ENCODE assay signal across 8 cellular contexts in genomic region chr5:65928341-65928752, GRCh38. TPM values are rescaled to one million over a fixed set of nuclear protein-coding genes. Genes with fewer than 3 reads are reported as not detected.
DNase-seq lines count a peak whose midpoint lies in the region; FAIRE-seq and TF ChIP-seq lines count a peak whose summit lies in the region.

No MANE protein-coding gene starts in this region.

- H3K27ac ChIP-seq in kidney (ENCODE audit: low read depth in 2 of 2, low read length in 2 of 2) (no peak overlapping the region), thyroid gland (peak overlapping the region in 2 of 3 donors; percentile 98 to 100)

- H3K4me1 Mint-ChIP-seq in activated CD4-positive, alpha-beta T cell treated with anti-CD3 and anti-CD28 coated beads, Interleukin-2, amount 10 ng/mL, durations not matched to agents 7 days and 5 days, result peaks cover 49% of the 10 kb centered on the region
- H3K4me1 Mint-ChIP-seq in activated naive CD8-positive, alpha-beta T cell (ENCODE audit: low read depth), result peaks cover 63% of the 10 kb centered on the region

- TF ChIP-seq CTCF in kidney (IDR thresholded peaks at IDR 0.05; ENCODE audit: borderline replicate concordance, extremely low read depth, insufficient read depth), result no peak
- no peak for TF ChIP-seq CTCF in thyroid gland (IDR thresholded peaks at IDR 0.05)

- POLR2A ChIA-PET in activated CD4-positive, alpha-beta T cell treated with anti-CD3 and anti-CD28 coated beads, Interleukin-2, amount 10 ng/mL, durations not matched to agents 7 days and 5 days (lab: Charles Lee), result no interaction called here

- H3K4me1 ChIP-seq in kidney (ENCODE audit: control insufficient read depth in 1 of 2, insufficient read depth in 1 of 2, low read depth in 1 of 2, low read length in 2 of 2) (peaks cover 4 to 10% of the 10 kb centered on the region in 2 donors), thyroid gland (peaks cover 5 to 18% of the 10 kb centered on the region in 2 donors)

- H3K36me3 Mint-ChIP-seq in activated CD4-positive, alpha-beta T cell treated with anti-CD3 and anti-CD28 coated beads, Interleukin-2, amount 10 ng/mL, durations not matched to agents 7 days and 5 days (ENCODE audit: low read depth), result peaks cover 34% of the 10 kb centered on the region
- H3K36me3 Mint-ChIP-seq in activated naive CD8-positive, alpha-beta T cell, result no peaks in the 10 kb centered on the region

- FAIRE-seq in kidney (lab: Jason Lieb, UNC), result peak; percentile 38

- CTCF ChIA-PET in activated CD4-positive, alpha-beta T cell treated with anti-CD3 and anti-CD28 coated beads, Interleukin-2, amount 10 ng/mL, durations not matched to agents 7 days and 5 days (lab: Charles Lee), result interaction anchor here (0.6 kb wide), 1 partner anchor 20 kb away, joined by 3 read pairs; no protein-coding TSS in a partner anchor

- H3K4me3 Mint-ChIP-seq in activated CD4-positive, alpha-beta T cell treated with anti-CD3 and anti-CD28 coated beads, Interleukin-2, amount 10 ng/mL, durations not matched to agents 7 days and 5 days, result peak overlapping the region; percentile 100
- H3K4me3 Mint-ChIP-seq in activated naive CD8-positive, alpha-beta T cell, result peak overlapping the region; percentile 100

- no peaks in the 10 kb centered on the region for H3K9me3 Mint-ChIP-seq in activated CD4-positive, alpha-beta T cell treated with anti-CD3 and anti-CD28 coated beads, Interleukin-2, amount 10 ng/mL, durations not matched to agents 7 days and 5 days
- no peaks in the 10 kb centered on the region for H3K9me3 Mint-ChIP-seq in activated naive CD8-positive, alpha-beta T cell (ENCODE audit: low read depth)

- intact Hi-C loops in kidney (cut with DNase I), result no loop called here
- intact Hi-C loops in thyroid gland (cut with DNase I), result loop anchor here (5.0 kb wide), 1 partner anchor 214 kb away; the partner anchor contains the start of gene SREK1

- H3K36me3 ChIP-seq in kidney (ENCODE audit: control insufficient read depth in 1 of 2, insufficient read depth in 2 of 2, low read length in 2 of 2), result no peaks in the 10 kb centered on the region
- no peaks in the 10 kb centered on the region for H3K36me3 ChIP-seq in thyroid gland

- 8 to 11% methylated on average over 5 of the region's 5 CpGs for WGBS in thyroid gland, 2 donors

- H3K4me3 ChIP-seq in kidney (ENCODE audit: low read length in 2 of 2), result peak overlapping the region; percentile 74 to 83
- peak overlapping the region in 2 of 3 donors; percentile 86 to 91 for H3K4me3 ChIP-seq in thyroid gland (replicated peaks in 1 of 3)

- H3K9me3 ChIP-seq in kidney (ENCODE audit: control insufficient read depth in 1 of 2, low read length in 2 of 2) (no peaks in the 10 kb centered on the region), thyroid gland (no peaks in the 10 kb centered on the region)

- H3K27me3 ChIP-seq in thyroid gland, result no peaks in the 10 kb centered on the region

- no peak for DNase-seq in activated CD4-positive, alpha-beta T cell treated with anti-CD3 and anti-CD28 coated beads, Interleukin-2, amount 10 ng/mL, durations not matched to agents 7 days and 5 days
- no peak for DNase-seq in activated CD4-positive, alpha-beta T cell treated with anti-CD3 and anti-CD28 coated beads, Interleukin-2, amount 50 U/mL, for 1 hour
- DNase-seq in kidney, result no peak
- DNase-seq in thyroid gland, result no peak
- no peak for DNase-seq in NCI-H2171 (lab: John Stamatoyannopoulos, UW)
- no peak for DNase-seq in NCI-H1930 (lab: John Stamatoyannopoulos, UW)
- no peak for DNase-seq in HuH-7 (ENCODE audit: low spot score)

- no peak for TF ChIP-seq POLR2A in thyroid gland (IDR thresholded peaks at IDR 0.05)

- peak overlapping the region; percentile 98 for H3K27ac Mint-ChIP-seq in activated CD4-positive, alpha-beta T cell treated with anti-CD3 and anti-CD28 coated beads, Interleukin-2, amount 10 ng/mL, durations not matched to agents 7 days and 5 days
- peak overlapping the region; percentile 93 for H3K27ac Mint-ChIP-seq in activated naive CD8-positive, alpha-beta T cell

- H3K9ac ChIP-seq in kidney (ENCODE audit: low read length in 2 of 2), result peak overlapping the region in 1 of 2 donors; percentile 25

- peaks cover 12% of the 10 kb centered on the region for H3K27me3 Mint-ChIP-seq in activated CD4-positive, alpha-beta T cell treated with anti-CD3 and anti-CD28 coated beads, Interleukin-2, amount 10 ng/mL, durations not matched to agents 7 days and 5 days
- no peaks in the 10 kb centered on the region for H3K27me3 Mint-ChIP-seq in activated naive CD8-positive, alpha-beta T cell

RNA-seq across cellular contexts. Expression of gene ERBIN, which starts 2.0 kb away (rescaled TPM):
- total RNA-seq in activated CD4-positive, alpha-beta T cell treated with anti-CD3 and anti-CD28 coated beads, Interleukin-2, amount 10 ng/mL, durations not matched to agents 7 days and 5 days, result 10 to 100 TPM; 61.6 to 70.2 TPM
- 85.1 TPM for total RNA-seq in kidney
- polyA plus RNA-seq in kidney (ENCODE audit: insufficient read depth, low read depth, low replicate concordance), result 14.3 TPM
- total RNA-seq in thyroid gland, result 100 to 1,000 TPM in 3 of 4 donors, 10 to 100 TPM in 1; 88.7 to 108 (median 106) TPM

Comparison
In these comparisons a context has a peak if more than half of its experiments do, and no peak if none do; other contexts are left out.
1. H3K27ac ChIP-seq: peak in thyroid gland (2 of 3); none in kidney (0 of 2).